ENCODE assay signal across 21 cellular contexts in genomic region chr9:96904947-96905543, GRCh38. TPM values are rescaled to one million over a fixed set of nuclear protein-coding genes. Genes with fewer than 3 reads are reported as not detected.
"Had no signal": no experiment of that assay in that cellular context is flagged by ENCODE, and none has a peak within 500 bp of the region (broad histone marks: within the 10 kb centered on the region; RNA-seq: fewer than 3 reads in every experiment).

No MANE protein-coding gene starts in this region.

RNA-seq across cellular contexts. Expression of gene NUTM2G, which starts 23.6 kb away (rescaled TPM):
- total RNA-seq: kidney epithelial cell; left ventricle myocardium inferior; lower leg skin; lung; mesenteric fat pad; mucosa of descending colon; myocyte; naive thymus-derived CD4-positive, alpha-beta T cell; natural killer cell treated with Interleukin-12 subunit alpha and Interleukin-12 subunit beta and Interleukin-15 and Interleukin-18, amount 100 ng/mL, for 72 hours; omental fat pad; ovary; progenitor cell of endocrine pancreas; pulmonary artery endothelial cell; renal cortical epithelial cell; right atrium auricular region; stomach; thyroid gland; transverse colon; upper lobe of left lung; urinary bladder; vagina had no signal
- polyA plus RNA-seq: lung, ovary, stomach, urinary bladder had no signal
